In genomic region chr19:41701401-41702075, GRCh38 we compare ENCODE assay signal across 9 cellular contexts. TPM values are rescaled to one million over a fixed set of nuclear protein-coding genes. Genes with fewer than 3 reads are reported as not detected.
DNase-seq lines count a peak whose midpoint lies in the region; ATAC-seq lines count a peak whose summit lies in the region.
"Had no signal": no experiment of that assay in that cellular context is flagged by ENCODE, and none has a peak within 500 bp of the region (broad histone marks: within the 10 kb centered on the region; RNA-seq: fewer than 3 reads in every experiment).

No MANE protein-coding gene starts in this region.

- no peaks in the 10 kb centered on the region for H3K9me3 ChIP-seq in Karpas-422 (ENCODE audit: low read length)

- H3K27me3 Mint-ChIP-seq in activated T-cell treated with anti-CD3 and anti-CD28 coated beads, Interleukin-2, amount 50 U/mL, for 72 hours (ENCODE audit: low read depth), result peaks cover 48% of the 10 kb centered on the region
- H3K27me3 Mint-ChIP-seq in activated CD8-positive, alpha-beta memory T cell treated with anti-CD3 and anti-CD28 coated beads, Interleukin-2, amount 10 ng/mL, durations not matched to agents 7 days and 5 days, result peaks cover 18% of the 10 kb centered on the region
- H3K27me3 Mint-ChIP-seq in stimulated activated naive B cell treated with anti-CD40 and anti-IgM and Interleukin-4, amounts not matched to agents 10 μg/mL and 1 μg/mL and 100 μg/mL, for 72 hours, result peaks cover 43 to 64% of the 10 kb centered on the region in 2 donors

- CTCF ChIA-PET in activated CD8-positive, alpha-beta memory T cell treated with anti-CD3 and anti-CD28 coated beads, Interleukin-2, amount 10 ng/mL, durations not matched to agents 7 days and 5 days (lab: Charles Lee), result interaction anchor here (0.6 to 1.5 kb wide), 5 partner anchors 50 to 1239 kb away, joined by 3 to 8 read pairs (median 4); no protein-coding TSS in a partner anchor

- no peaks in the 10 kb centered on the region for H3K4me1 Mint-ChIP-seq in activated T-cell treated with anti-CD3 and anti-CD28 coated beads, Interleukin-2, amount 50 U/mL, for 72 hours (ENCODE audit: low read depth)
- H3K4me1 Mint-ChIP-seq in activated CD8-positive, alpha-beta memory T cell treated with anti-CD3 and anti-CD28 coated beads, Interleukin-2, amount 10 ng/mL, durations not matched to agents 7 days and 5 days, result no peaks in the 10 kb centered on the region
- peaks cover 10 to 11% of the 10 kb centered on the region in 2 donors for H3K4me1 Mint-ChIP-seq in stimulated activated naive B cell treated with anti-CD40 and anti-IgM and Interleukin-4, amounts not matched to agents 10 μg/mL and 1 μg/mL and 100 μg/mL, for 72 hours

- no peak overlapping the region for H3K4me3 ChIP-seq in Karpas-422 (ENCODE audit: low read length)

- H3K27me3 ChIP-seq in Karpas-422 (ENCODE audit: low read length), result no peaks in the 10 kb centered on the region

- no peaks in the 10 kb centered on the region for H3K9me2 ChIP-seq in Karpas-422 (replicated peaks; ENCODE audit: insufficient read depth, low read length)

- H3K9me3 Mint-ChIP-seq in activated T-cell treated with anti-CD3 and anti-CD28 coated beads, Interleukin-2, amount 50 U/mL, for 72 hours, result no peaks in the 10 kb centered on the region
- H3K9me3 Mint-ChIP-seq in activated CD8-positive, alpha-beta memory T cell treated with anti-CD3 and anti-CD28 coated beads, Interleukin-2, amount 10 ng/mL, durations not matched to agents 7 days and 5 days (ENCODE audit: low read depth), result no peaks in the 10 kb centered on the region
- no peaks in the 10 kb centered on the region for H3K9me3 Mint-ChIP-seq in stimulated activated naive B cell treated with anti-CD40 and anti-IgM and Interleukin-4, amounts not matched to agents 10 μg/mL and 1 μg/mL and 100 μg/mL, for 72 hours
- H3K9me3 Mint-ChIP-seq: stimulated activated naive CD8-positive, alpha-beta T cell treated with anti-CD3 and anti-CD28 coated beads, Interleukin-15, Interleukin-2, amounts not matched to agents 100 ng/mL and 50 ng/mL, for 24 hours had no signal

- no peaks in the 10 kb centered on the region for H3K4me1 ChIP-seq in Karpas-422 (ENCODE audit: low read length)

- no peaks in the 10 kb centered on the region for H3K36me3 Mint-ChIP-seq in activated T-cell treated with anti-CD3 and anti-CD28 coated beads, Interleukin-2, amount 50 U/mL, for 72 hours (ENCODE audit: insufficient read depth in 2 of 2)
- no peaks in the 10 kb centered on the region for H3K36me3 Mint-ChIP-seq in activated CD8-positive, alpha-beta memory T cell treated with anti-CD3 and anti-CD28 coated beads, Interleukin-2, amount 10 ng/mL, durations not matched to agents 7 days and 5 days
- H3K36me3 Mint-ChIP-seq in stimulated activated naive B cell treated with anti-CD40 and anti-IgM and Interleukin-4, amounts not matched to agents 10 μg/mL and 1 μg/mL and 100 μg/mL, for 72 hours, result no peaks in the 10 kb centered on the region

- no peak overlapping the region for H3K4me3 Mint-ChIP-seq in activated T-cell treated with anti-CD3 and anti-CD28 coated beads, Interleukin-2, amount 50 U/mL, for 72 hours
- no peak overlapping the region for H3K4me3 Mint-ChIP-seq in activated CD8-positive, alpha-beta memory T cell treated with anti-CD3 and anti-CD28 coated beads, Interleukin-2, amount 10 ng/mL, durations not matched to agents 7 days and 5 days
- no peak overlapping the region for H3K4me3 Mint-ChIP-seq in stimulated activated naive B cell treated with anti-CD40 and anti-IgM and Interleukin-4, amounts not matched to agents 10 μg/mL and 1 μg/mL and 100 μg/mL, for 72 hours
- H3K4me3 Mint-ChIP-seq: stimulated activated naive CD8-positive, alpha-beta T cell treated with anti-CD3 and anti-CD28 coated beads, Interleukin-15, Interleukin-2, amounts not matched to agents 100 ng/mL and 50 ng/mL, for 24 hours had no signal

- H3K79me2 ChIP-seq in Karpas-422 (ENCODE audit: low read length), result no peaks in the 10 kb centered on the region

- no peak overlapping the region for H2AFZ ChIP-seq in Karpas-422 (ENCODE audit: low read length)

- 0 out of 2 replicates have a peak, but pooled peaks cover 5% of the 10 kb centered on the region for H4K20me1 ChIP-seq in Karpas-422 (ENCODE audit: insufficient read depth, low read depth, low read length)

- no peak overlapping the region for H3K27ac Mint-ChIP-seq in activated T-cell treated with anti-CD3 and anti-CD28 coated beads, Interleukin-2, amount 50 U/mL, for 72 hours
- no peak overlapping the region for H3K27ac Mint-ChIP-seq in activated CD8-positive, alpha-beta memory T cell treated with anti-CD3 and anti-CD28 coated beads, Interleukin-2, amount 10 ng/mL, durations not matched to agents 7 days and 5 days
- H3K27ac Mint-ChIP-seq in stimulated activated naive B cell treated with anti-CD40 and anti-IgM and Interleukin-4, amounts not matched to agents 10 μg/mL and 1 μg/mL and 100 μg/mL, for 72 hours, result no peak overlapping the region
- H3K27ac Mint-ChIP-seq: stimulated activated naive CD8-positive, alpha-beta T cell treated with anti-CD3 and anti-CD28 coated beads, Interleukin-15, Interleukin-2, amounts not matched to agents 100 ng/mL and 50 ng/mL, for 24 hours had no signal

- no peak for ATAC-seq in activated T-cell treated with anti-CD3 and anti-CD28 coated beads, Interleukin-2, amount 50 U/mL, for 72 hours (replicated peaks in 1 of 2)
- ATAC-seq in activated CD8-positive, alpha-beta memory T cell treated with anti-CD3 and anti-CD28 coated beads, Interleukin-2, amount 10 ng/mL, durations not matched to agents 7 days and 5 days, result no peak
- ATAC-seq in stimulated activated naive B cell treated with anti-CD40 and anti-IgM and Interleukin-4, amounts not matched to agents 10 μg/mL and 1 μg/mL and 100 μg/mL, for 72 hours (replicated peaks), result peak; percentile 28 to 39
- ATAC-seq in HG02852 (IDR thresholded peaks at IDR 0.05; ENCODE audit: unreplicated experiment), result no peak

- peak; percentile 6 to 15 for DNase-seq in activated T-cell treated with anti-CD3 and anti-CD28 coated beads, Interleukin-2, amount 50 U/mL, for 72 hours
- DNase-seq in activated T-cell treated with anti-CD3 and anti-CD28 coated beads, Interleukin-2, amount 50 U/mL, for 1 hour, result no peak
- DNase-seq in Karpas-422 (peak; percentile 72), dedifferentiated amniotic fluid mesenchymal stem cell (ENCODE audit: extremely low spot score) (no peak), NCI-H226 (no peak)
- peak; percentile 39 for DNase-seq in activated CD8-positive, alpha-beta memory T cell treated with anti-CD3 and anti-CD28 coated beads, Interleukin-2, amount 10 ng/mL, durations not matched to agents 7 days and 5 days
- DNase-seq in stimulated activated naive B cell treated with anti-CD40 and anti-IgM and Interleukin-4, amounts not matched to agents 10 μg/mL and 1 μg/mL and 100 μg/mL, for 72 hours, result no peak

- no peak overlapping the region for H3K4me2 ChIP-seq in Karpas-422 (ENCODE audit: low read depth, low read length, poor library complexity, severe bottlenecking)

- H3K27ac ChIP-seq in Karpas-422 (ENCODE audit: low read length), result no peak overlapping the region

- no peaks in the 10 kb centered on the region for H3K36me3 ChIP-seq in Karpas-422 (ENCODE audit: insufficient read depth, low read length)

- H3K9ac ChIP-seq in Karpas-422 (ENCODE audit: low read length), result no peak overlapping the region

RNA-seq across cellular contexts. Expression of gene CEACAM5, which starts 6.9 kb away (rescaled TPM):
- not detected for total RNA-seq in activated T-cell treated with anti-CD3 and anti-CD28 coated beads, Interleukin-2, amount 50 U/mL, for 72 hours
- not detected in 2 replicates for total RNA-seq in Karpas-422 (2014; rRNA removed; shearing (Covaris generic); ENCODE audit: low replicate concordance)
- total RNA-seq in activated CD8-positive, alpha-beta memory T cell treated with anti-CD3 and anti-CD28 coated beads, Interleukin-2, amount 10 ng/mL, durations not matched to agents 7 days and 5 days, result not detected

RNA-seq across cellular contexts. Expression of gene CEACAM7, which starts 13.5 kb away (rescaled TPM):
- total RNA-seq in activated T-cell treated with anti-CD3 and anti-CD28 coated beads, Interleukin-2, amount 50 U/mL, for 72 hours, result not detected
- not detected in 2 replicates for total RNA-seq in Karpas-422 (2014; rRNA removed; shearing (Covaris generic); ENCODE audit: low replicate concordance)
- not detected for total RNA-seq in activated CD8-positive, alpha-beta memory T cell treated with anti-CD3 and anti-CD28 coated beads, Interleukin-2, amount 10 ng/mL, durations not matched to agents 7 days and 5 days

RNA-seq across cellular contexts. Expression of gene CEACAM6, which starts 53.8 kb away (rescaled TPM):
- total RNA-seq in activated T-cell treated with anti-CD3 and anti-CD28 coated beads, Interleukin-2, amount 50 U/mL, for 72 hours, result not detected
- total RNA-seq in Karpas-422 (2014; rRNA removed; shearing (Covaris generic); ENCODE audit: low replicate concordance), result not detected in 2 replicates
- not detected for total RNA-seq in activated CD8-positive, alpha-beta memory T cell treated with anti-CD3 and anti-CD28 coated beads, Interleukin-2, amount 10 ng/mL, durations not matched to agents 7 days and 5 days

Comparison
In these comparisons a context has a peak if more than half of its experiments do, and no peak if none do; other contexts are left out.
1. DNase-seq: peak in activated T-cell treated with anti-CD3 and anti-CD28 coated beads, Interleukin-2, amount 50 U/mL, for 72 hours (2 of 2), Karpas-422 (single experiment) and activated CD8-positive, alpha-beta memory T cell treated with anti-CD3 and anti-CD28 coated beads, Interleukin-2, amount 10 ng/mL, durations not matched to agents 7 days and 5 days (single experiment); none in activated T-cell treated with anti-CD3 and anti-CD28 coated beads, Interleukin-2, amount 50 U/mL, for 1 hour (single experiment), stimulated activated naive B cell treated with anti-CD40 and anti-IgM and Interleukin-4, amounts not matched to agents 10 μg/mL and 1 μg/mL and 100 μg/mL, for 72 hours (single experiment), dedifferentiated amniotic fluid mesenchymal stem cell (single experiment) and NCI-H226 (single experiment).
2. ATAC-seq: peak in stimulated activated naive B cell treated with anti-CD40 and anti-IgM and Interleukin-4, amounts not matched to agents 10 μg/mL and 1 μg/mL and 100 μg/mL, for 72 hours (2 of 2); none in activated T-cell treated with anti-CD3 and anti-CD28 coated beads, Interleukin-2, amount 50 U/mL, for 72 hours (0 of 2), activated CD8-positive, alpha-beta memory T cell treated with anti-CD3 and anti-CD28 coated beads, Interleukin-2, amount 10 ng/mL, durations not matched to agents 7 days and 5 days (single experiment) and HG02852 (single experiment).